1 cellular context compared by ENCODE assay signal in the genomic region with DNA sequence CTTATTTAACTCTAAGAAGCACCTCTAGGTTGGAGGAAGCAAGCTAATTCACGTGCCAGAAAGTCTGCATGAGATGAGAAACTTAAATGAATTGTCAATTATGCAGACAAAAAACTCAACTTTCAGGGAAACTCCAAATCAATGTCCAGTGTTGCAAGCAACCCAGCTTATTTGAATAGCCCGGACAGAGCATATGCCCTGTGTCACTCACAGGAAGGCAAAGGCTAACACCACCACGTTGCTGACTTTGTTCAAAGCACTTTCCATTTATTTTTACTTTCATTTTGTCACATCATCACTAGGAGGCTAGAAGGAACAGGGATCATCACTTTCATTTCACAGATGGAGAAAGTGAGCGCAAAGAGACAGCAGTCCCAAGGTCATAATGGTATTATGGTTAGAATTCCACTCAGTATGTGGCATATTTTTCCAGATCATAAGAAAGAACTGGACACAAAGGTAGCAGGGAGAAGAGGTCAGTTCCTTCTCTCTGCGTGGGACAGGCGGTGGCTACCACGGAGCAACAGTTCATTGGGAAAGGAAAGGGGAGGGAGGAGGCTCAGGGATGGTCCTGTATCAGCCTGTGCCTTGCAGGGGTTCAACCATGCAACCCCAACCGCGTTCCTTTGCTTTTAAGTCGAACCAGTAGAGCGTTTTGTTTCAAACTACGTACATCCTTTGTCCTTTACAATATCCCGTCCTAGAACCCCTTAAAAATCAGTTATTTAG.
A peak's percentile ranks its signal among the peaks of the same experiment; 100 is the strongest.
TF ChIP-seq lines count a peak whose summit lies in the region.

No MANE protein-coding gene starts in this region.

TF ChIP-seq in HepG2, 621 proteins besides CTCF, POLR2A, EP300 and RAD21 (continued from another document and continues in another):
- TF ChIP-seq, protein P1, sequence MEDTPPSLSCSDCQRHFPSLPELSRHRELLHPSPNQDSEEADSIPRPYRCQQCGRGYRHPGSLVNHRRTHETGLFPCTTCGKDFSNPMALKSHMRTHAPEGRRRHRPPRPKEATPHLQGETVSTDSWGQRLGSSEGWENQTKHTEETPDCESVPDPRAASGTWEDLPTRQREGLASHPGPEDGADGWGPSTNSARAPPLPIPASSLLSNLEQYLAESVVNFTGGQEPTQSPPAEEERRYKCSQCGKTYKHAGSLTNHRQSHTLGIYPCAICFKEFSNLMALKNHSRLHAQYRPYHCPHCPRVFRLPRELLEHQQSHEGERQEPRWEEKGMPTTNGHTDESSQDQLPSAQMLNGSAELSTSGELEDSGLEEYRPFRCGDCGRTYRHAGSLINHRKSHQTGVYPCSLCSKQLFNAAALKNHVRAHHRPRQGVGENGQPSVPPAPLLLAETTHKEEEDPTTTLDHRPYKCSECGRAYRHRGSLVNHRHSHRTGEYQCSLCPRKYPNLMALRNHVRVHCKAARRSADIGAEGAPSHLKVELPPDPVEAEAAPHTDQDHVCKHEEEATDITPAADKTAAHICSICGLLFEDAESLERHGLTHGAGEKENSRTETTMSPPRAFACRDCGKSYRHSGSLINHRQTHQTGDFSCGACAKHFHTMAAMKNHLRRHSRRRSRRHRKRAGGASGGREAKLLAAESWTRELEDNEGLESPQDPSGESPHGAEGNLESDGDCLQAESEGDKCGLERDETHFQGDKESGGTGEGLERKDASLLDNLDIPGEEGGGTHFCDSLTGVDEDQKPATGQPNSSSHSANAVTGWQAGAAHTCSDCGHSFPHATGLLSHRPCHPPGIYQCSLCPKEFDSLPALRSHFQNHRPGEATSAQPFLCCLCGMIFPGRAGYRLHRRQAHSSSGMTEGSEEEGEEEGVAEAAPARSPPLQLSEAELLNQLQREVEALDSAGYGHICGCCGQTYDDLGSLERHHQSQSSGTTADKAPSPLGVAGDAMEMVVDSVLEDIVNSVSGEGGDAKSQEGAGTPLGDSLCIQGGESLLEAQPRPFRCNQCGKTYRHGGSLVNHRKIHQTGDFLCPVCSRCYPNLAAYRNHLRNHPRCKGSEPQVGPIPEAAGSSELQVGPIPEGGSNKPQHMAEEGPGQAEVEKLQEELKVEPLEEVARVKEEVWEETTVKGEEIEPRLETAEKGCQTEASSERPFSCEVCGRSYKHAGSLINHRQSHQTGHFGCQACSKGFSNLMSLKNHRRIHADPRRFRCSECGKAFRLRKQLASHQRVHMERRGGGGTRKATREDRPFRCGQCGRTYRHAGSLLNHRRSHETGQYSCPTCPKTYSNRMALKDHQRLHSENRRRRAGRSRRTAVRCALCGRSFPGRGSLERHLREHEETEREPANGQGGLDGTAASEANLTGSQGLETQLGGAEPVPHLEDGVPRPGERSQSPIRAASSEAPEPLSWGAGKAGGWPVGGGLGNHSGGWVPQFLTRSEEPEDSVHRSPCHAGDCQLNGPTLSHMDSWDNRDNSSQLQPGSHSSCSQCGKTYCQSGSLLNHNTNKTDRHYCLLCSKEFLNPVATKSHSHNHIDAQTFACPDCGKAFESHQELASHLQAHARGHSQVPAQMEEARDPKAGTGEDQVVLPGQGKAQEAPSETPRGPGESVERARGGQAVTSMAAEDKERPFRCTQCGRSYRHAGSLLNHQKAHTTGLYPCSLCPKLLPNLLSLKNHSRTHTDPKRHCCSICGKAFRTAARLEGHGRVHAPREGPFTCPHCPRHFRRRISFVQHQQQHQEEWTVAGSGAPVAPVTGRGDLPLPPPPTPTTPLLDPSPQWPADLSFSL (CRISPR knock-in tag; IDR thresholded peaks at IDR 0.05): peak; percentile 50; the same call in 1 of the 2 replicates
- TF ChIP-seq ZNF34 (CRISPR knock-in tag; IDR thresholded peaks at IDR 0.05; ENCODE audit: borderline replicate concordance) (no peak), GATAD2A (CRISPR knock-in tag; IDR thresholded peaks at IDR 0.05) (0 out of 2 replicates have a peak, but pooled peaks have one; percentile 64), KAT8 (CRISPR knock-in tag; IDR thresholded peaks at IDR 0.05) (0 out of 2 replicates have a peak, but pooled peaks have one; percentile 32), PHF8 (CRISPR knock-in tag; IDR thresholded peaks at IDR 0.05) (0 out of 2 replicates have a peak, but pooled peaks have one; percentile 24), PPARG (CRISPR knock-in tag; conservative IDR thresholded peaks at IDR 0.05) (peak; percentile 32; the same call in 1 of the 2 replicates), SOX5 (CRISPR knock-in tag; IDR thresholded peaks at IDR 0.05; ENCODE audit: borderline replicate concordance) (peak; percentile 54; the same call in 1 of the 2 replicates), HDAC1 (CRISPR knock-in tag; IDR thresholded peaks at IDR 0.05) (peak; percentile 55; the same call in 1 of the 2 replicates), CREB1 (IDR thresholded peaks at IDR 0.05) (0 out of 2 replicates have a peak, but pooled peaks have one; percentile 11), CREB1 (CRISPR knock-in tag; IDR thresholded peaks at IDR 0.05) (peak; percentile 38; the same call in 1 of the 2 replicates), SSRP1 (CRISPR knock-in tag; IDR thresholded peaks at IDR 0.05) (0 out of 2 replicates have a peak, but pooled peaks have one; percentile 73), MTF1 (CRISPR knock-in tag; IDR thresholded peaks at IDR 0.05) (no peak)
- TF ChIP-seq, protein P2, sequence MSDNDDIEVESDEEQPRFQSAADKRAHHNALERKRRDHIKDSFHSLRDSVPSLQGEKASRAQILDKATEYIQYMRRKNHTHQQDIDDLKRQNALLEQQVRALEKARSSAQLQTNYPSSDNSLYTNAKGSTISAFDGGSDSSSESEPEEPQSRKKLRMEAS (IDR thresholded peaks at IDR 0.05): peak; percentile 64
- TF ChIP-seq, protein P3, sequence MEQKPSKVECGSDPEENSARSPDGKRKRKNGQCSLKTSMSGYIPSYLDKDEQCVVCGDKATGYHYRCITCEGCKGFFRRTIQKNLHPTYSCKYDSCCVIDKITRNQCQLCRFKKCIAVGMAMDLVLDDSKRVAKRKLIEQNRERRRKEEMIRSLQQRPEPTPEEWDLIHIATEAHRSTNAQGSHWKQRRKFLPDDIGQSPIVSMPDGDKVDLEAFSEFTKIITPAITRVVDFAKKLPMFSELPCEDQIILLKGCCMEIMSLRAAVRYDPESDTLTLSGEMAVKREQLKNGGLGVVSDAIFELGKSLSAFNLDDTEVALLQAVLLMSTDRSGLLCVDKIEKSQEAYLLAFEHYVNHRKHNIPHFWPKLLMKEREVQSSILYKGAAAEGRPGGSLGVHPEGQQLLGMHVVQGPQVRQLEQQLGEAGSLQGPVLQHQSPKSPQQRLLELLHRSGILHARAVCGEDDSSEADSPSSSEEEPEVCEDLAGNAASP (CRISPR knock-in tag; IDR thresholded peaks at IDR 0.05; ENCODE audit: borderline replicate concordance): 0 out of 2 replicates have a peak, but pooled peaks have one; percentile 12
- TF ChIP-seq, protein P4, sequence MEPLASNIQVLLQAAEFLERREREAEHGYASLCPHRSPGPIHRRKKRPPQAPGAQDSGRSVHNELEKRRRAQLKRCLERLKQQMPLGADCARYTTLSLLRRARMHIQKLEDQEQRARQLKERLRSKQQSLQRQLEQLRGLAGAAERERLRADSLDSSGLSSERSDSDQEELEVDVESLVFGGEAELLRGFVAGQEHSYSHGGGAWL (CRISPR knock-in tag; IDR thresholded peaks at IDR 0.05): no peak
- TF ChIP-seq, protein P5, sequence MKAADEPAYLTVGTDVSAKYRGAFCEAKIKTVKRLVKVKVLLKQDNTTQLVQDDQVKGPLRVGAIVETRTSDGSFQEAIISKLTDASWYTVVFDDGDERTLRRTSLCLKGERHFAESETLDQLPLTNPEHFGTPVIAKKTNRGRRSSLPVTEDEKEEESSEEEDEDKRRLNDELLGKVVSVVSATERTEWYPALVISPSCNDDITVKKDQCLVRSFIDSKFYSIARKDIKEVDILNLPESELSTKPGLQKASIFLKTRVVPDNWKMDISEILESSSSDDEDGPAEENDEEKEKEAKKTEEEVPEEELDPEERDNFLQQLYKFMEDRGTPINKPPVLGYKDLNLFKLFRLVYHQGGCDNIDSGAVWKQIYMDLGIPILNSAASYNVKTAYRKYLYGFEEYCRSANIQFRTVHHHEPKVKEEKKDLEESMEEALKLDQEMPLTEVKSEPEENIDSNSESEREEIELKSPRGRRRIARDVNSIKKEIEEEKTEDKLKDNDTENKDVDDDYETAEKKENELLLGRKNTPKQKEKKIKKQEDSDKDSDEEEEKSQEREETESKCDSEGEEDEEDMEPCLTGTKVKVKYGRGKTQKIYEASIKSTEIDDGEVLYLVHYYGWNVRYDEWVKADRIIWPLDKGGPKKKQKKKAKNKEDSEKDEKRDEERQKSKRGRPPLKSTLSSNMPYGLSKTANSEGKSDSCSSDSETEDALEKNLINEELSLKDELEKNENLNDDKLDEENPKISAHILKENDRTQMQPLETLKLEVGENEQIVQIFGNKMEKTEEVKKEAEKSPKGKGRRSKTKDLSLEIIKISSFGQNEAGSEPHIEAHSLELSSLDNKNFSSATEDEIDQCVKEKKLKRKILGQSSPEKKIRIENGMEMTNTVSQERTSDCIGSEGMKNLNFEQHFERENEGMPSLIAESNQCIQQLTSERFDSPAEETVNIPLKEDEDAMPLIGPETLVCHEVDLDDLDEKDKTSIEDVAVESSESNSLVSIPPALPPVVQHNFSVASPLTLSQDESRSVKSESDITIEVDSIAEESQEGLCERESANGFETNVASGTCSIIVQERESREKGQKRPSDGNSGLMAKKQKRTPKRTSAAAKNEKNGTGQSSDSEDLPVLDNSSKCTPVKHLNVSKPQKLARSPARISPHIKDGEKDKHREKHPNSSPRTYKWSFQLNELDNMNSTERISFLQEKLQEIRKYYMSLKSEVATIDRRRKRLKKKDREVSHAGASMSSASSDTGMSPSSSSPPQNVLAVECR (CRISPR knock-in tag; IDR thresholded peaks at IDR 0.05; ENCODE audit: borderline replicate concordance): peak; percentile 46; the same call in 1 of the 2 replicates
- TF ChIP-seq, protein P6, sequence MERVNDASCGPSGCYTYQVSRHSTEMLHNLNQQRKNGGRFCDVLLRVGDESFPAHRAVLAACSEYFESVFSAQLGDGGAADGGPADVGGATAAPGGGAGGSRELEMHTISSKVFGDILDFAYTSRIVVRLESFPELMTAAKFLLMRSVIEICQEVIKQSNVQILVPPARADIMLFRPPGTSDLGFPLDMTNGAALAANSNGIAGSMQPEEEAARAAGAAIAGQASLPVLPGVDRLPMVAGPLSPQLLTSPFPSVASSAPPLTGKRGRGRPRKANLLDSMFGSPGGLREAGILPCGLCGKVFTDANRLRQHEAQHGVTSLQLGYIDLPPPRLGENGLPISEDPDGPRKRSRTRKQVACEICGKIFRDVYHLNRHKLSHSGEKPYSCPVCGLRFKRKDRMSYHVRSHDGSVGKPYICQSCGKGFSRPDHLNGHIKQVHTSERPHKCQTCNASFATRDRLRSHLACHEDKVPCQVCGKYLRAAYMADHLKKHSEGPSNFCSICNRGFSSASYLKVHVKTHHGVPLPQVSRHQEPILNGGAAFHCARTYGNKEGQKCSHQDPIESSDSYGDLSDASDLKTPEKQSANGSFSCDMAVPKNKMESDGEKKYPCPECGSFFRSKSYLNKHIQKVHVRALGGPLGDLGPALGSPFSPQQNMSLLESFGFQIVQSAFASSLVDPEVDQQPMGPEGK (CRISPR knock-in tag; IDR thresholded peaks at IDR 0.05): peak; percentile 14; the same call in 1 of the 2 replicates
- TF ChIP-seq, protein P7, sequence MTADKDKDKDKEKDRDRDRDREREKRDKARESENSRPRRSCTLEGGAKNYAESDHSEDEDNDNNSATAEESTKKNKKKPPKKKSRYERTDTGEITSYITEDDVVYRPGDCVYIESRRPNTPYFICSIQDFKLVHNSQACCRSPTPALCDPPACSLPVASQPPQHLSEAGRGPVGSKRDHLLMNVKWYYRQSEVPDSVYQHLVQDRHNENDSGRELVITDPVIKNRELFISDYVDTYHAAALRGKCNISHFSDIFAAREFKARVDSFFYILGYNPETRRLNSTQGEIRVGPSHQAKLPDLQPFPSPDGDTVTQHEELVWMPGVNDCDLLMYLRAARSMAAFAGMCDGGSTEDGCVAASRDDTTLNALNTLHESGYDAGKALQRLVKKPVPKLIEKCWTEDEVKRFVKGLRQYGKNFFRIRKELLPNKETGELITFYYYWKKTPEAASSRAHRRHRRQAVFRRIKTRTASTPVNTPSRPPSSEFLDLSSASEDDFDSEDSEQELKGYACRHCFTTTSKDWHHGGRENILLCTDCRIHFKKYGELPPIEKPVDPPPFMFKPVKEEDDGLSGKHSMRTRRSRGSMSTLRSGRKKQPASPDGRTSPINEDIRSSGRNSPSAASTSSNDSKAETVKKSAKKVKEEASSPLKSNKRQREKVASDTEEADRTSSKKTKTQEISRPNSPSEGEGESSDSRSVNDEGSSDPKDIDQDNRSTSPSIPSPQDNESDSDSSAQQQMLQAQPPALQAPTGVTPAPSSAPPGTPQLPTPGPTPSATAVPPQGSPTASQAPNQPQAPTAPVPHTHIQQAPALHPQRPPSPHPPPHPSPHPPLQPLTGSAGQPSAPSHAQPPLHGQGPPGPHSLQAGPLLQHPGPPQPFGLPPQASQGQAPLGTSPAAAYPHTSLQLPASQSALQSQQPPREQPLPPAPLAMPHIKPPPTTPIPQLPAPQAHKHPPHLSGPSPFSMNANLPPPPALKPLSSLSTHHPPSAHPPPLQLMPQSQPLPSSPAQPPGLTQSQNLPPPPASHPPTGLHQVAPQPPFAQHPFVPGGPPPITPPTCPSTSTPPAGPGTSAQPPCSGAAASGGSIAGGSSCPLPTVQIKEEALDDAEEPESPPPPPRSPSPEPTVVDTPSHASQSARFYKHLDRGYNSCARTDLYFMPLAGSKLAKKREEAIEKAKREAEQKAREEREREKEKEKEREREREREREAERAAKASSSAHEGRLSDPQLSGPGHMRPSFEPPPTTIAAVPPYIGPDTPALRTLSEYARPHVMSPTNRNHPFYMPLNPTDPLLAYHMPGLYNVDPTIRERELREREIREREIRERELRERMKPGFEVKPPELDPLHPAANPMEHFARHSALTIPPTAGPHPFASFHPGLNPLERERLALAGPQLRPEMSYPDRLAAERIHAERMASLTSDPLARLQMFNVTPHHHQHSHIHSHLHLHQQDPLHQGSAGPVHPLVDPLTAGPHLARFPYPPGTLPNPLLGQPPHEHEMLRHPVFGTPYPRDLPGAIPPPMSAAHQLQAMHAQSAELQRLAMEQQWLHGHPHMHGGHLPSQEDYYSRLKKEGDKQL (CRISPR knock-in tag; IDR thresholded peaks at IDR 0.05; ENCODE audit: low read depth): no peak
- TF ChIP-seq, protein P8, sequence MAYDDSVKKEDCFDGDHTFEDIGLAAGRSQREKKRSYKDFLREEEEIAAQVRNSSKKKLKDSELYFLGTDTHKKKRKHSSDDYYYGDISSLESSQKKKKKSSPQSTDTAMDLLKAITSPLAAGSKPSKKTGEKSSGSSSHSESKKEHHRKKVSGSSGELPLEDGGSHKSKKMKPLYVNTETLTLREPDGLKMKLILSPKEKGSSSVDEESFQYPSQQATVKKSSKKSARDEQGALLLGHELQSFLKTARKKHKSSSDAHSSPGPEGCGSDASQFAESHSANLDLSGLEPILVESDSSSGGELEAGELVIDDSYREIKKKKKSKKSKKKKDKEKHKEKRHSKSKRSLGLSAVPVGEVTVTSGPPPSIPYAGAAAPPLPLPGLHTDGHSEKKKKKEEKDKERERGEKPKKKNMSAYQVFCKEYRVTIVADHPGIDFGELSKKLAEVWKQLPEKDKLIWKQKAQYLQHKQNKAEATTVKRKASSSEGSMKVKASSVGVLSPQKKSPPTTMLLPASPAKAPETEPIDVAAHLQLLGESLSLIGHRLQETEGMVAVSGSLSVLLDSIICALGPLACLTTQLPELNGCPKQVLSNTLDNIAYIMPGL (CRISPR knock-in tag; IDR thresholded peaks at IDR 0.05; ENCODE audit: borderline replicate concordance in 1 of 2, low read depth in 1 of 2): peak; percentile 25 to 26; a peak in 1 of 4 replicates
- TF ChIP-seq, protein P9, sequence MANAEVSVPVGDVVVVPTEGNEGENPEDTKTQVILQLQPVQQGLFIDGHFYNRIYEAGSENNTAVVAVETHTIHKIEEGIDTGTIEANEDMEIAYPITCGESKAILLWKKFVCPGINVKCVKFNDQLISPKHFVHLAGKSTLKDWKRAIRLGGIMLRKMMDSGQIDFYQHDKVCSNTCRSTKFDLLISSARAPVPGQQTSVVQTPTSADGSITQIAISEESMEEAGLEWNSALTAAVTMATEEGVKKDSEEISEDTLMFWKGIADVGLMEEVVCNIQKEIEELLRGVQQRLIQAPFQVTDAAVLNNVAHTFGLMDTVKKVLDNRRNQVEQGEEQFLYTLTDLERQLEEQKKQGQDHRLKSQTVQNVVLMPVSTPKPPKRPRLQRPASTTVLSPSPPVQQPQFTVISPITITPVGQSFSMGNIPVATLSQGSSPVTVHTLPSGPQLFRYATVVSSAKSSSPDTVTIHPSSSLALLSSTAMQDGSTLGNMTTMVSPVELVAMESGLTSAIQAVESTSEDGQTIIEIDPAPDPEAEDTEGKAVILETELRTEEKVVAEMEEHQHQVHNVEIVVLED (CRISPR knock-in tag; IDR thresholded peaks at IDR 0.05; ENCODE audit: borderline replicate concordance): no peak
